ENCODE assay signal across 2 cellular contexts in genomic region chr22:20536590-20537324, GRCh38.
TF ChIP-seq lines count a peak whose summit lies in the region.

No MANE protein-coding gene starts in this region.

TF ChIP-seq in GM23338, 12 proteins besides CTCF, POLR2A, EP300 and RAD21 (continued from another document):
- no peak for TF ChIP-seq POLR2AphosphoS5 (IDR thresholded peaks at IDR 0.05; ENCODE audit: low read depth)
- no peak for TF ChIP-seq REST (IDR thresholded peaks at IDR 0.05; ENCODE audit: unreplicated experiment)
- no peak for TF ChIP-seq NANOG (IDR thresholded peaks at IDR 0.05; ENCODE audit: borderline replicate concordance)
- TF ChIP-seq ZNF114 (CRISPR knock-in tag; IDR thresholded peaks at IDR 0.05) = no peak
- no peak for TF ChIP-seq STAT1 (IDR thresholded peaks at IDR 0.05; ENCODE audit: unreplicated experiment)
- TF ChIP-seq JUNB (IDR thresholded peaks at IDR 0.05; ENCODE audit: unreplicated experiment) = no peak
- TF ChIP-seq EZH2phosphoT487 (IDR thresholded peaks at IDR 0.05; ENCODE audit: unreplicated experiment) = no peak
- TF ChIP-seq CREB1 (CRISPR knock-in tag; IDR thresholded peaks at IDR 0.05; ENCODE audit: low read depth) = no peak
- TF ChIP-seq EZH2 (IDR thresholded peaks at IDR 0.05; ENCODE audit: low read depth, unreplicated experiment) = no peak
- TF ChIP-seq ZNF462 (CRISPR knock-in tag; IDR thresholded peaks at IDR 0.05) = no peak

TF ChIP-seq in WTC11, 78 proteins besides CTCF, POLR2A, EP300 and RAD21 (continued from another document):
- TF ChIP-seq ZNF281 (CRISPR knock-in tag; IDR thresholded peaks at IDR 0.05) = no peak
- no peak for TF ChIP-seq AR (CRISPR knock-in tag; IDR thresholded peaks at IDR 0.05)
- no peak for TF ChIP-seq HMGXB4 (CRISPR knock-in tag; IDR thresholded peaks at IDR 0.05)
- TF ChIP-seq ZNF423 (CRISPR knock-in tag; IDR thresholded peaks at IDR 0.05) = no peak
- no peak for TF ChIP-seq ZNF138 (CRISPR knock-in tag; conservative IDR thresholded peaks at IDR 0.05)
- TF ChIP-seq SMAD3 (CRISPR knock-in tag; IDR thresholded peaks at IDR 0.05; ENCODE audit: borderline replicate concordance) = no peak
- no peak for TF ChIP-seq ATF6 (CRISPR knock-in tag; IDR thresholded peaks at IDR 0.05)
- TF ChIP-seq NFYB (CRISPR knock-in tag; conservative IDR thresholded peaks at IDR 0.05; ENCODE audit: low read depth) = no peak
- TF ChIP-seq ZBTB43 (CRISPR knock-in tag; IDR thresholded peaks at IDR 0.05) = no peak
- no peak for TF ChIP-seq NR3C1 (CRISPR knock-in tag; conservative IDR thresholded peaks at IDR 0.05; ENCODE audit: low read depth)
- no peak for TF ChIP-seq PREB (CRISPR knock-in tag; IDR thresholded peaks at IDR 0.05; ENCODE audit: borderline replicate concordance)
- TF ChIP-seq SP1 (CRISPR knock-in tag; conservative IDR thresholded peaks at IDR 0.05) = no peak
- no peak for TF ChIP-seq FOXK1 (CRISPR knock-in tag; IDR thresholded peaks at IDR 0.05)
- no peak for TF ChIP-seq NR2C2 (CRISPR knock-in tag; IDR thresholded peaks at IDR 0.05)
- no peak for TF ChIP-seq TEAD4 (CRISPR knock-in tag; IDR thresholded peaks at IDR 0.05)
